In the genomic region with DNA sequence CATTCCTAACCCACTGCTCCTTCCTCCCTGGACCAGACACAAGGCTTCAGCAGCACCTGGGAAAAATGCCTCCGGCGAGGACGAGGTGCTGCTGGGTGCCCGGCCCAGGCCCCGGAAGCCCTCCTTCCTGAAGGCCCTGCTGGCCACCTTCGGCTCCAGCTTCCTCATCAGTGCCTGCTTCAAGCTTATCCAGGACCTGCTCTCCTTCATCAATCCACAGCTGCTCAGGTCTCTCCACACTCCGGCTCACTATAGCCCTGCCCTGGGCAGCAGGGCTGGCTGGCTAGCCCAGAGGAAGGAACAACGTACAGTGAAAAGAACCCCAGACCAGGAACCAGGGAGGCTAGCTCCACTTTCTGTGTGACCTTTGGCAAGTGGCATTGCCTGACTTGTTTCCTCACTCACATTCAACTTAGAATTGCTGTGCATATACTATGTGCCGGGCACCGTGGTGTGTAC, we compare ENCODE assay signal across 8 cellular contexts. TPM values are rescaled to one million over a fixed set of nuclear protein-coding genes. Genes with fewer than 3 reads are reported as not detected.
A peak's percentile ranks its signal among the peaks of the same experiment; 100 is the strongest.
DNase-seq lines count a peak whose midpoint lies in the region; ATAC-seq, FAIRE-seq and TF ChIP-seq lines count a peak whose summit lies in the region.

No MANE protein-coding gene starts in this region.

- H3K27ac ChIP-seq in mammary epithelial cell (ENCODE audit: insufficient read depth, low read depth, low read length) (peak overlapping the region; percentile 62), ovary (no peak overlapping the region)

- no peak overlapping the region for H3K9ac ChIP-seq in mammary epithelial cell (ENCODE audit: insufficient read depth, low read length)
- peak overlapping the region; percentile 50 for H3K9ac ChIP-seq in mucosa of stomach (ENCODE audit: low read length)

- no peak overlapping the region for H3K4me3 Mint-ChIP-seq in activated naive CD4-positive, alpha-beta T cell treated with anti-CD3 and anti-CD28 coated beads, Interleukin-2, amount 10 ng/mL, durations not matched to agents 7 days and 5 days
- H3K4me3 Mint-ChIP-seq in activated naive CD4-positive, alpha-beta T cell treated with anti-CD3 and anti-CD28 coated beads for 36 hours = no peak overlapping the region

- H3K9me3 ChIP-seq in mammary epithelial cell (replicated peaks; ENCODE audit: insufficient read depth, low read length) (no peaks in the 10 kb centered on the region), mucosa of stomach (ENCODE audit: control insufficient read depth, low read length) (no peaks in the 10 kb centered on the region), ovary (no peaks in the 10 kb centered on the region)

- H3K27ac Mint-ChIP-seq in activated naive CD4-positive, alpha-beta T cell treated with anti-CD3 and anti-CD28 coated beads, Interleukin-2, amount 10 ng/mL, durations not matched to agents 7 days and 5 days = peak overlapping the region; percentile 75
- no peak overlapping the region for H3K27ac Mint-ChIP-seq in activated naive CD4-positive, alpha-beta T cell treated with anti-CD3 and anti-CD28 coated beads for 36 hours

- peaks cover 31% of the 10 kb centered on the region for H3K4me1 ChIP-seq in mammary epithelial cell (ENCODE audit: insufficient read depth, low read length)
- H3K4me1 ChIP-seq in mucosa of stomach (ENCODE audit: control insufficient read depth, insufficient read depth, low read length) = peaks cover 67% of the 10 kb centered on the region
- H3K4me1 ChIP-seq in ovary (ENCODE audit: insufficient read depth) = peaks cover 2% of the 10 kb centered on the region

- WGBS in mammary epithelial cell (ENCODE audit: low coverage, missing lambda C conversion rate) = 44% methylated on average over 10 of the region's 10 CpGs
- 86 to 92% (median 91%) methylated on average over 10 of the region's 10 CpGs for WGBS in ovary, 3 donors

- no peak for DNase-seq in activated naive CD4-positive, alpha-beta T cell treated with anti-CD3 and anti-CD28 coated beads, Interleukin-2, amount 10 ng/mL, durations not matched to agents 7 days and 5 days
- no peak for DNase-seq in activated naive CD4-positive, alpha-beta T cell treated with anti-CD3 and anti-CD28 coated beads for 36 hours
- DNase-seq in mammary epithelial cell (no peak), urothelium cell line (ENCODE audit: low spot score) (no peak), ovary (no peak), NCI-H82 (lab: John Stamatoyannopoulos, UW) (no peak)

- TF ChIP-seq POLR2A in ovary (IDR thresholded peaks at IDR 0.05) = no peak

- in situ Hi-C loops in mammary epithelial cell (cut with MboI; ENCODE audit: low sequenced_read_pairs in 2 of 2) = no loop called here

- H3K4me2 ChIP-seq in mammary epithelial cell (ENCODE audit: insufficient read depth, low read depth, low read length) = no peak overlapping the region

- intact Hi-C loops in activated naive CD4-positive, alpha-beta T cell treated with anti-CD3 and anti-CD28 coated beads for 36 hours (cut with micrococcal nuclease) = no loop called here
- intact Hi-C loops in mammary epithelial cell (cut with micrococcal nuclease) (loop anchor here (2.0 kb wide), 1 partner anchor 22 kb away; no protein-coding TSS in a partner anchor), ovary (cut with DNase I) (no loop called here)

- no peak for TF ChIP-seq EP300 in ovary (IDR thresholded peaks at IDR 0.05)

- TF ChIP-seq CTCF in mammary epithelial cell (conservative IDR thresholded peaks at IDR 0.05 in 1 of 2, IDR thresholded peaks at IDR 0.05 in 1 of 2; ENCODE audit: extremely low read depth in 1 of 2, insufficient read depth in 1 of 2, low read depth in 1 of 2, low read length in 2 of 2) (no peak), ovary (IDR thresholded peaks at IDR 0.05) (no peak)

- H3K36me3 Mint-ChIP-seq in activated naive CD4-positive, alpha-beta T cell treated with anti-CD3 and anti-CD28 coated beads, Interleukin-2, amount 10 ng/mL, durations not matched to agents 7 days and 5 days = no peaks in the 10 kb centered on the region
- H3K36me3 Mint-ChIP-seq in activated naive CD4-positive, alpha-beta T cell treated with anti-CD3 and anti-CD28 coated beads for 36 hours (ENCODE audit: low read depth) = no peaks in the 10 kb centered on the region

- no peaks in the 10 kb centered on the region for H3K27me3 ChIP-seq in mammary epithelial cell (ENCODE audit: insufficient read depth, low read length)
- H3K27me3 ChIP-seq in mucosa of stomach (ENCODE audit: control insufficient read depth, insufficient read depth, low read length) = no peaks in the 10 kb centered on the region
- no peaks in the 10 kb centered on the region for H3K27me3 ChIP-seq in ovary

- CTCF ChIA-PET in activated naive CD4-positive, alpha-beta T cell treated with anti-CD3 and anti-CD28 coated beads, Interleukin-2, amount 10 ng/mL, durations not matched to agents 7 days and 5 days (lab: Charles Lee) = interaction anchor here (0.6 to 2.2 kb wide), 4 partner anchors 9 to 160 kb away, joined by 3 to 12 read pairs (median 3); no protein-coding TSS in a partner anchor
- CTCF ChIA-PET in activated naive CD4-positive, alpha-beta T cell treated with anti-CD3 and anti-CD28 coated beads for 36 hours (lab: Charles Lee) = interaction anchor here (1.1 to 2.2 kb wide), 2 partner anchors 9 to 14 kb away, joined by 3 to 4 read pairs; no protein-coding TSS in a partner anchor
- CTCF ChIA-PET in mammary epithelial cell (lab: Charles Lee; ENCODE audit: low non-redundant PET) = no interaction called here

- peaks cover 46% of the 10 kb centered on the region for H3K27me3 Mint-ChIP-seq in activated naive CD4-positive, alpha-beta T cell treated with anti-CD3 and anti-CD28 coated beads, Interleukin-2, amount 10 ng/mL, durations not matched to agents 7 days and 5 days
- H3K27me3 Mint-ChIP-seq in activated naive CD4-positive, alpha-beta T cell treated with anti-CD3 and anti-CD28 coated beads for 36 hours (ENCODE audit: low read depth) = no peaks in the 10 kb centered on the region

- peak overlapping the region; percentile 54 for H2AFZ ChIP-seq in mammary epithelial cell (ENCODE audit: low read depth, low read length)

- H3K4me3 ChIP-seq in mammary epithelial cell (replicated peaks in 1 of 3; ENCODE audit: insufficient read depth in 1 of 3, low read depth in 2 of 3, low read length in 3 of 3) (no peak overlapping the region), mucosa of stomach (ENCODE audit: low read length) (no peak overlapping the region), ovary (no peak overlapping the region)

- H3K79me2 ChIP-seq in mammary epithelial cell (ENCODE audit: insufficient read depth, low read length) = no peaks in the 10 kb centered on the region

- H3K36me3 ChIP-seq in mammary epithelial cell (ENCODE audit: insufficient read depth, low read length) = peaks cover 5% of the 10 kb centered on the region
- H3K36me3 ChIP-seq in mucosa of stomach (ENCODE audit: control insufficient read depth, insufficient read depth, low read length) = peaks cover 17% of the 10 kb centered on the region
- H3K36me3 ChIP-seq in ovary = no peaks in the 10 kb centered on the region

- dilution Hi-C loops in mammary epithelial cell (cut with HindIII; ENCODE audit: low sequenced_read_pairs) = no loop called here

- peak; percentile 65 for FAIRE-seq in urothelium cell line (lab: Jason Lieb, UNC)

- no peaks in the 10 kb centered on the region for H4K20me1 ChIP-seq in mammary epithelial cell (ENCODE audit: insufficient read depth, low read length)

- peaks cover 22% of the 10 kb centered on the region for H3K4me1 Mint-ChIP-seq in activated naive CD4-positive, alpha-beta T cell treated with anti-CD3 and anti-CD28 coated beads, Interleukin-2, amount 10 ng/mL, durations not matched to agents 7 days and 5 days
- peaks cover 14% of the 10 kb centered on the region for H3K4me1 Mint-ChIP-seq in activated naive CD4-positive, alpha-beta T cell treated with anti-CD3 and anti-CD28 coated beads for 36 hours (ENCODE audit: low read depth)

- no peak for ATAC-seq in HG03139 (IDR thresholded peaks at IDR 0.05; ENCODE audit: unreplicated experiment)

- BruUV-seq in mammary epithelial cell (replicated peaks; lab: Mats Ljungman, UMichigan) = no TSS peak

- H3K9me3 Mint-ChIP-seq in activated naive CD4-positive, alpha-beta T cell treated with anti-CD3 and anti-CD28 coated beads, Interleukin-2, amount 10 ng/mL, durations not matched to agents 7 days and 5 days = no peaks in the 10 kb centered on the region
- H3K9me3 Mint-ChIP-seq in activated naive CD4-positive, alpha-beta T cell treated with anti-CD3 and anti-CD28 coated beads for 36 hours = no peaks in the 10 kb centered on the region

RNA-seq across cellular contexts. Expression of gene ABCC3, which starts 26.2 kb away (rescaled TPM):
- total RNA-seq in activated naive CD4-positive, alpha-beta T cell treated with anti-CD3 and anti-CD28 coated beads for 36 hours = not detected
- total RNA-seq in mammary epithelial cell (100 to 1,000 TPM in 1 of 2 donors, 10 to 100 TPM in 1; 80.7 to 113 TPM), ovary (10 to 100 TPM in 1 of 7 donors, 1 to 10 TPM in 6; 1.4 to 11.4 (median 5.2) TPM)
- polyA plus RNA-seq in mammary epithelial cell (49.6 TPM), ovary (10 to 100 TPM in 1 of 2 donors, 1 to 10 TPM in 1; 2.5 to 14.2 TPM)
- 62.4 TPM for polyA minus RNA-seq in mammary epithelial cell

RNA-seq across cellular contexts. Expression of gene ANKRD40, which starts 46.8 kb away (rescaled TPM):
- total RNA-seq in activated naive CD4-positive, alpha-beta T cell treated with anti-CD3 and anti-CD28 coated beads for 36 hours = 10 to 100 TPM; 25.7 to 26.5 TPM
- total RNA-seq in mammary epithelial cell = 10 to 100 TPM; 36.3 to 38.5 TPM
- 28.3 TPM for polyA plus RNA-seq in mammary epithelial cell
- 30.4 TPM for polyA minus RNA-seq in mammary epithelial cell
- 10 to 100 TPM; 19.4 to 52.6 (median 42.1) TPM for total RNA-seq in ovary
- polyA plus RNA-seq in ovary = 10 to 100 TPM; 17.0 to 41.7 TPM

RNA-seq across cellular contexts. Expression of gene LUC7L3, which starts 58.5 kb away (rescaled TPM):
- total RNA-seq in activated naive CD4-positive, alpha-beta T cell treated with anti-CD3 and anti-CD28 coated beads for 36 hours = 100 to 1,000 TPM; 120 to 136 TPM
- total RNA-seq in mammary epithelial cell (10 to 100 TPM; 13.5 to 83.9 TPM), ovary (100 to 1,000 TPM; 103 to 172 (median 139) TPM)
- polyA plus RNA-seq in mammary epithelial cell (54.1 TPM), ovary (100 to 1,000 TPM in 1 of 2 donors, 10 to 100 TPM in 1; 96.5 to 148 TPM)
- 21.9 TPM for polyA minus RNA-seq in mammary epithelial cell

Comparison
In these comparisons a context has a peak if more than half of its experiments do, and no peak if none do; other contexts are left out.
1. RNA of gene ABCC3, which starts 26.2 kb away (total RNA-seq): 80.7 to 113 TPM in mammary epithelial cell; 1.4 to 11.4 TPM in ovary and not detected in activated naive CD4-positive, alpha-beta T cell treated with anti-CD3 and anti-CD28 coated beads for 36 hours; every median in the first group is over 4 times any median in the second.